ENCODE assay signal across 11 cellular contexts in genomic region chr15:85672338-85673097, GRCh38.
DNase-seq lines count a peak whose midpoint lies in the region; ATAC-seq, FAIRE-seq and TF ChIP-seq lines count a peak whose summit lies in the region.
"Had no signal": no experiment of that assay in that cellular context is flagged by ENCODE, and none has a peak within 500 bp of the region (broad histone marks: within the 10 kb centered on the region; RNA-seq: fewer than 3 reads in every experiment).

No MANE protein-coding gene starts in this region.

- no peak for FAIRE-seq in urothelium cell line (lab: Jason Lieb, UNC)

- DNase-seq in heart right ventricle (no peak), right cardiac atrium (no peak), fibroblast of gingiva (ENCODE audit: low read depth) (peak; percentile 15), osteoblast (ENCODE audit: insufficient read length, low spot score, missing footprints) (peak; percentile 15), uterus (no peak), urothelium cell line (ENCODE audit: low spot score) (no peak), NCI-H82 treated with DMSO at 0.1 percent for 48 hours (lab: John Stamatoyannopoulos, UW; ENCODE audit: unreplicated experiment) (no peak), NCI-H1694 (lab: John Stamatoyannopoulos, UW) (no peak)
- DNase-seq: NCI-H1436, SHP77 treated with DMSO at 0.1 percent for 48 hours had no signal

- H4K20me1 ChIP-seq in osteoblast (ENCODE audit: insufficient read depth, low read length), result no peaks in the 10 kb centered on the region

- H3K4me3 ChIP-seq in heart right ventricle, result no peak overlapping the region
- H3K4me3 ChIP-seq in right cardiac atrium (ENCODE audit: low read length), result no peak overlapping the region
- H3K4me3 ChIP-seq in osteoblast (ENCODE audit: insufficient read depth, low read length), result no peak overlapping the region
- no peak overlapping the region for H3K4me3 ChIP-seq in uterus

- H3K9me3 ChIP-seq in heart right ventricle, result no peaks in the 10 kb centered on the region
- H3K9me3 ChIP-seq in right cardiac atrium (ENCODE audit: control insufficient read depth, low read length), result no peaks in the 10 kb centered on the region
- no peaks in the 10 kb centered on the region for H3K9me3 ChIP-seq in osteoblast (ENCODE audit: low read depth, low read length)
- no peaks in the 10 kb centered on the region for H3K9me3 ChIP-seq in uterus

- no peaks in the 10 kb centered on the region for H3K27me3 ChIP-seq in heart right ventricle
- no peaks in the 10 kb centered on the region for H3K27me3 ChIP-seq in right cardiac atrium (ENCODE audit: control insufficient read depth, insufficient read depth)
- H3K27me3 ChIP-seq in osteoblast (ENCODE audit: insufficient read depth, low read length), result no peaks in the 10 kb centered on the region
- H3K27me3 ChIP-seq in uterus, result no peaks in the 10 kb centered on the region

- H3K4me2 ChIP-seq in osteoblast (ENCODE audit: insufficient read depth, low read length), result no peak overlapping the region

- peaks cover 0 to 93% (median 29%) of the 10 kb centered on the region in 9 donors for H3K36me3 ChIP-seq in heart right ventricle
- H3K36me3 ChIP-seq in osteoblast (ENCODE audit: insufficient read depth, low read length), result peaks cover 31% of the 10 kb centered on the region
- H3K36me3 ChIP-seq in uterus, result no peaks in the 10 kb centered on the region

- peaks cover 13 to 92% (median 41%) of the 10 kb centered on the region in 9 donors for H3K4me1 ChIP-seq in heart right ventricle
- H3K4me1 ChIP-seq in right cardiac atrium (ENCODE audit: control insufficient read depth, insufficient read depth, low read length), result peaks cover 11% of the 10 kb centered on the region
- peaks cover 18% of the 10 kb centered on the region for H3K4me1 ChIP-seq in osteoblast (ENCODE audit: insufficient read depth, low read length)
- H3K4me1 ChIP-seq in uterus, result peaks cover 20 to 22% of the 10 kb centered on the region in 2 donors

- TF ChIP-seq POLR2A in uterus (IDR thresholded peaks at IDR 0.05), result no peak

- H3K79me2 ChIP-seq in osteoblast (ENCODE audit: insufficient read depth, low read length), result peaks cover 3% of the 10 kb centered on the region

- 68 to 71% methylated on average over 1 of the region's 1 CpG for WGBS in heart right ventricle, 2 donors
- 63% methylated on average over 1 of the region's 1 CpG for WGBS in right cardiac atrium

- peak in 2 of 8 donors; percentile 50 to 54 for ATAC-seq in heart right ventricle
- ATAC-seq in right cardiac atrium, result no peak

- TF ChIP-seq CTCF in heart right ventricle (IDR thresholded peaks at IDR 0.05) (no peak), osteoblast (IDR thresholded peaks at IDR 0.05; ENCODE audit: extremely low read depth, low read depth, low read length) (no peak), uterus (IDR thresholded peaks at IDR 0.05) (no peak)

- H2AFZ ChIP-seq in osteoblast (ENCODE audit: low read length), result no peak overlapping the region

- H3K27ac ChIP-seq in heart right ventricle (peak overlapping the region; percentile 0 to 89 (median 65)), right cardiac atrium (ENCODE audit: low read length) (no peak overlapping the region), osteoblast (ENCODE audit: low read depth, low read length) (peak overlapping the region; percentile 40), uterus (peak overlapping the region; percentile 80 to 97)
- H3K27ac ChIP-seq: VCaP had no signal

- intact Hi-C loops in heart right ventricle (cut with DNase I), result loop anchor here in 1 of 10 donors (5.0 kb wide), 1 partner anchor 45 kb away; no protein-coding TSS in a partner anchor
- intact Hi-C loops in right cardiac atrium (cut with DNase I), result no loop called here
- intact Hi-C loops in uterus (cut with DNase I; ENCODE audit: low total_unique reads), result no loop called here

Comparison
In these comparisons a context has a peak if more than half of its experiments do, and no peak if none do; other contexts are left out.
1. DNase-seq: peak in fibroblast of gingiva (single experiment) and osteoblast (single experiment); none in heart right ventricle (0 of 2), right cardiac atrium (0 of 3), uterus (0 of 2), urothelium cell line (single experiment), NCI-H82 treated with DMSO at 0.1 percent for 48 hours (single experiment) and NCI-H1694 (single experiment).